1 cellular context compared by ENCODE assay signal in the genomic region with DNA sequence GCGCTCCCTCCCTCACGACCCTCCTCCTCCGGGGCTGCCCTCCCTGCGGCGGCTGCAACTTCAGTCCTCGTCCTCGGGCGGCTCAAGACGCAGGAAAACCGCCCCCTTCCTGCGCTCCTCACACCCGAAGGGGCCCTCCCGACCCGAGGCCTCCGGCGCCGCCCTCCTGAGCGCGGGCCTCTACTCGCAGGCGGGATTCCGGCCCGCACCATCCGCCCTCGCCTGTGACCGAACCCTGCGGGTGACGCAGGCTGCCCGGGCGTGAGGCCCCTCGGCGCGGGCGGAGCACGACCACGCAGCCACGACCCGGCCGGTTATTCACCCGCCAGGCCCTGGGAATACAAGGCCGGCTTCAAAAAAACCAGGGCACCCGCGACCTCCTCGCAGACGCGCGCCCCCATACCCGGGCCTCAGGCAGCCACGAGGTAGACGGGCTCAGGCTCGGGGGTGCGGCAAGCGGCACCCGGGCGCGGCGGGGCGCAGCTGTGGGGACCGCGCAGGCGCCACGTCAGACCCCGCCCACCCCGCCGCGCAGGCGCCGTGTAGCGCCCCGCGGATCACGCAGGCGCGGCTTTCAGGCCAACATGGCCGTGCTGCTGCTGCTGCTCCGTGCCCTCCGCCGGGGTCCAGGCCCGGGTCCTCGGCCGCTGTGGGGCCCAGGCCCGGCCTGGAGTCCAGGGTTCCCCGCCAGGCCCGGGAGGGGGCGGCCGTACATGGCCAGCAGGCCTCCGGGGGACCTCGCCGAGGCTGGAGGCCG.
TF ChIP-seq lines count a peak whose summit lies in the region.

A gene (plus strand): TSS at position 570 of the 757 bp plus-strand sequence. CDS start 15 bp downstream, at position 585.

TF ChIP-seq in HEK293, 187 proteins besides CTCF, POLR2A, EP300 and RAD21 (continued from another document and continues in another):
- TF ChIP-seq, protein P1, sequence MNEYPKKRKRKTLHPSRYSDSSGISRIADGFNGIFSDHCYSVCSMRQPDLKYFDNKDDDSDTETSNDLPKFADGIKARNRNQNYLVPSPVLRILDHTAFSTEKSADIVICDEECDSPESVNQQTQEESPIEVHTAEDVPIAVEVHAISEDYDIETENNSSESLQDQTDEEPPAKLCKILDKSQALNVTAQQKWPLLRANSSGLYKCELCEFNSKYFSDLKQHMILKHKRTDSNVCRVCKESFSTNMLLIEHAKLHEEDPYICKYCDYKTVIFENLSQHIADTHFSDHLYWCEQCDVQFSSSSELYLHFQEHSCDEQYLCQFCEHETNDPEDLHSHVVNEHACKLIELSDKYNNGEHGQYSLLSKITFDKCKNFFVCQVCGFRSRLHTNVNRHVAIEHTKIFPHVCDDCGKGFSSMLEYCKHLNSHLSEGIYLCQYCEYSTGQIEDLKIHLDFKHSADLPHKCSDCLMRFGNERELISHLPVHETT (tag by site-specific recombination; IDR thresholded peaks at IDR 0.05), result no peak
- TF ChIP-seq ZNF175 (tag by site-specific recombination; IDR thresholded peaks at IDR 0.05) (no peak), ZNF16 (tag by site-specific recombination; IDR thresholded peaks at IDR 0.05; ENCODE audit: low read depth) (no peak), ZNF560 (tag by site-specific recombination; IDR thresholded peaks at IDR 0.05; ENCODE audit: borderline replicate concordance) (no peak), MZF1 (tag by site-specific recombination; IDR thresholded peaks at IDR 0.05; ENCODE audit: borderline replicate concordance) (no peak), MYNN (tag by site-specific recombination; IDR thresholded peaks at IDR 0.05; ENCODE audit: borderline replicate concordance) (no peak), ZNF324 (tag by site-specific recombination; IDR thresholded peaks at IDR 0.05) (no peak), ZBTB21 (tag by site-specific recombination; IDR thresholded peaks at IDR 0.05) (no peak), ZNF19 (tag by site-specific recombination; IDR thresholded peaks at IDR 0.05; ENCODE audit: low read depth) (no peak), ZNF600 (tag by site-specific recombination; IDR thresholded peaks at IDR 0.05) (peak; percentile 30; the same call in 1 of the 2 replicates), ZNF394 (tag by site-specific recombination; IDR thresholded peaks at IDR 0.05; ENCODE audit: borderline replicate concordance) (no peak), KLF1 (tag by site-specific recombination; IDR thresholded peaks at IDR 0.05) (peak; percentile 90), ZNF843 (tag by site-specific recombination; IDR thresholded peaks at IDR 0.05) (peak; percentile 54; the same call in 1 of the 2 replicates), SP7 (tag by site-specific recombination; IDR thresholded peaks at IDR 0.05) (peak; percentile 42; the same call in 1 of the 2 replicates), ZNF391 (tag by site-specific recombination; IDR thresholded peaks at IDR 0.05; ENCODE audit: borderline replicate concordance, low read depth) (peak; percentile 69; the same call in 1 of the 2 replicates), ZNF24 (tag by site-specific recombination; IDR thresholded peaks at IDR 0.05) (no peak), ZNF155 (tag by site-specific recombination; IDR thresholded peaks at IDR 0.05) (no peak), ZNF335 (tag by site-specific recombination; conservative IDR thresholded peaks at IDR 0.05) (peak; percentile 88), ZNF747 (tag by site-specific recombination; IDR thresholded peaks at IDR 0.05) (no peak), SP2 (tag by site-specific recombination; IDR thresholded peaks at IDR 0.05) (peak; percentile 84), ZNF223 (tag by site-specific recombination; IDR thresholded peaks at IDR 0.05) (no peak), ZNF404 (tag by site-specific recombination; IDR thresholded peaks at IDR 0.05) (no peak), ZNF302 (tag by site-specific recombination; IDR thresholded peaks at IDR 0.05; ENCODE audit: low read depth) (no peak), ZNF777 (tag by site-specific recombination; IDR thresholded peaks at IDR 0.05; ENCODE audit: borderline replicate concordance) (no peak), ZNF585B (tag by site-specific recombination; IDR thresholded peaks at IDR 0.05) (no peak)
- TF ChIP-seq, protein P2, sequence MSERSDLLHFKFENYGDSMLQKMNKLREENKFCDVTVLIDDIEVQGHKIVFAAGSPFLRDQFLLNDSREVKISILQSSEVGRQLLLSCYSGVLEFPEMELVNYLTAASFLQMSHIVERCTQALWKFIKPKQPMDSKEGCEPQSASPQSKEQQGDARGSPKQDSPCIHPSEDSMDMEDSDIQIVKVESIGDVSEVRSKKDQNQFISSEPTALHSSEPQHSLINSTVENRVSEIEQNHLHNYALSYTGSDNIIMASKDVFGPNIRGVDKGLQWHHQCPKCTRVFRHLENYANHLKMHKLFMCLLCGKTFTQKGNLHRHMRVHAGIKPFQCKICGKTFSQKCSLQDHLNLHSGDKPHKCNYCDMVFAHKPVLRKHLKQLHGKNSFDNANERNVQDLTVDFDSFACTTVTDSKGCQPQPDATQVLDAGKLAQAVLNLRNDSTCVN (tag by site-specific recombination; optimal IDR thresholded peaks at IDR 0.05), result peak; percentile 90
- TF ChIP-seq, protein P3, sequence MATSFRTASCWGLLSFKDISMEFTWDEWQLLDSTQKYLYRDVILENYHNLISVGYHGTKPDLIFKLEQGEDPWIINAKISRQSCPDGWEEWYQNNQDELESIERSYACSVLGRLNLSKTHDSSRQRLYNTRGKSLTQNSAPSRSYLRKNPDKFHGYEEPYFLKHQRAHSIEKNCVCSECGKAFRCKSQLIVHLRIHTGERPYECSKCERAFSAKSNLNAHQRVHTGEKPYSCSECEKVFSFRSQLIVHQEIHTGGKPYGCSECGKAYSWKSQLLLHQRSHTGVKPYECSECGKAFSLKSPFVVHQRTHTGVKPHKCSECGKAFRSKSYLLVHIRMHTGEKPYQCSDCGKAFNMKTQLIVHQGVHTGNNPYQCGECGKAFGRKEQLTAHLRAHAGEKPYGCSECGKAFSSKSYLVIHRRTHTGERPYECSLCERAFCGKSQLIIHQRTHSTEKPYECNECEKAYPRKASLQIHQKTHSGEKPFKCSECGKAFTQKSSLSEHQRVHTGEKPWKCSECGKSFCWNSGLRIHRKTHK (tag by site-specific recombination; IDR thresholded peaks at IDR 0.05), result no peak
- TF ChIP-seq, protein P4, sequence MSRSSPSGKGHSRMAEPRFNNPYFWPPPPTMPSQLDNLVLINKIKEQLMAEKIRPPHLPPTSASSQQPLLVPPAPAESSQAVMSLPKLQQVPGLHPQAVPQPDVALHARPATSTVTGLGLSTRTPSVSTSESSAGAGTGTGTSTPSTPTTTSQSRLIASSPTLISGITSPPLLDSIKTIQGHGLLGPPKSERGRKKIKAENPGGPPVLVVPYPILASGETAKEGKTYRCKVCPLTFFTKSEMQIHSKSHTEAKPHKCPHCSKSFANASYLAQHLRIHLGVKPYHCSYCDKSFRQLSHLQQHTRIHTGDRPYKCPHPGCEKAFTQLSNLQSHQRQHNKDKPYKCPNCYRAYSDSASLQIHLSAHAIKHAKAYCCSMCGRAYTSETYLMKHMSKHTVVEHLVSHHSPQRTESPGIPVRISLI (tag by site-specific recombination; IDR thresholded peaks at IDR 0.05), result no peak
- TF ChIP-seq, protein P5, sequence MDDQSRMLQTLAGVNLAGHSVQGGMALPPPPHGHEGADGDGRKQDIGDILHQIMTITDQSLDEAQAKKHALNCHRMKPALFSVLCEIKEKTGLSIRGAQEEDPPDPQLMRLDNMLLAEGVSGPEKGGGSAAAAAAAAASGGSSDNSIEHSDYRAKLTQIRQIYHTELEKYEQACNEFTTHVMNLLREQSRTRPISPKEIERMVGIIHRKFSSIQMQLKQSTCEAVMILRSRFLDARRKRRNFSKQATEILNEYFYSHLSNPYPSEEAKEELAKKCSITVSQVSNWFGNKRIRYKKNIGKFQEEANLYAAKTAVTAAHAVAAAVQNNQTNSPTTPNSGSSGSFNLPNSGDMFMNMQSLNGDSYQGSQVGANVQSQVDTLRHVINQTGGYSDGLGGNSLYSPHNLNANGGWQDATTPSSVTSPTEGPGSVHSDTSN (CRISPR knock-in tag; IDR thresholded peaks at IDR 0.05), result peak; percentile 69; the same call in 1 of the 2 replicates
- TF ChIP-seq, protein P6, sequence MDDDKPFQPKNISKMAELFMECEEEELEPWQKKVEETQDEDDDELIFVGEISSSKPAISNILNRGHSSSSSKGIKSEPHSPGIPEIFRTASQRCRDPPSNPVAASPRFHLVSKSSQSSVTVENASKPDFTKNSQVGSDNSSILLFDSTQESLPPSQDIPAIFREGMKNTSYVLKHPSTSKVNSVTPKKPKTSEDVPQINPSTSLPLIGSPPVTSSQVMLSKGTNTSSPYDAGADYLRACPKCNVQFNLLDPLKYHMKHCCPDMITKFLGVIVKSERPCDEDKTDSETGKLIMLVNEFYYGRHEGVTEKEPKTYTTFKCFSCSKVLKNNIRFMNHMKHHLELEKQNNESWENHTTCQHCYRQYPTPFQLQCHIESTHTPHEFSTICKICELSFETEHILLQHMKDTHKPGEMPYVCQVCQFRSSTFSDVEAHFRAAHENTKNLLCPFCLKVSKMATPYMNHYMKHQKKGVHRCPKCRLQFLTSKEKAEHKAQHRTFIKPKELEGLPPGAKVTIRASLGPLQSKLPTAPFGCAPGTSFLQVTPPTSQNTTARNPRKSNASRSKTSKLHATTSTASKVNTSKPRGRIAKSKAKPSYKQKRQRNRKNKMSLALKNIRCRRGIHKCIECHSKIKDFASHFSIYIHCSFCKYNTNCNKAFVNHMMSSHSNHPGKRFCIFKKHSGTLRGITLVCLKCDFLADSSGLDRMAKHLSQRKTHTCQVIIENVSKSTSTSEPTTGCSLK (tag by site-specific recombination; IDR thresholded peaks at IDR 0.05), result no peak
- TF ChIP-seq, protein P7, sequence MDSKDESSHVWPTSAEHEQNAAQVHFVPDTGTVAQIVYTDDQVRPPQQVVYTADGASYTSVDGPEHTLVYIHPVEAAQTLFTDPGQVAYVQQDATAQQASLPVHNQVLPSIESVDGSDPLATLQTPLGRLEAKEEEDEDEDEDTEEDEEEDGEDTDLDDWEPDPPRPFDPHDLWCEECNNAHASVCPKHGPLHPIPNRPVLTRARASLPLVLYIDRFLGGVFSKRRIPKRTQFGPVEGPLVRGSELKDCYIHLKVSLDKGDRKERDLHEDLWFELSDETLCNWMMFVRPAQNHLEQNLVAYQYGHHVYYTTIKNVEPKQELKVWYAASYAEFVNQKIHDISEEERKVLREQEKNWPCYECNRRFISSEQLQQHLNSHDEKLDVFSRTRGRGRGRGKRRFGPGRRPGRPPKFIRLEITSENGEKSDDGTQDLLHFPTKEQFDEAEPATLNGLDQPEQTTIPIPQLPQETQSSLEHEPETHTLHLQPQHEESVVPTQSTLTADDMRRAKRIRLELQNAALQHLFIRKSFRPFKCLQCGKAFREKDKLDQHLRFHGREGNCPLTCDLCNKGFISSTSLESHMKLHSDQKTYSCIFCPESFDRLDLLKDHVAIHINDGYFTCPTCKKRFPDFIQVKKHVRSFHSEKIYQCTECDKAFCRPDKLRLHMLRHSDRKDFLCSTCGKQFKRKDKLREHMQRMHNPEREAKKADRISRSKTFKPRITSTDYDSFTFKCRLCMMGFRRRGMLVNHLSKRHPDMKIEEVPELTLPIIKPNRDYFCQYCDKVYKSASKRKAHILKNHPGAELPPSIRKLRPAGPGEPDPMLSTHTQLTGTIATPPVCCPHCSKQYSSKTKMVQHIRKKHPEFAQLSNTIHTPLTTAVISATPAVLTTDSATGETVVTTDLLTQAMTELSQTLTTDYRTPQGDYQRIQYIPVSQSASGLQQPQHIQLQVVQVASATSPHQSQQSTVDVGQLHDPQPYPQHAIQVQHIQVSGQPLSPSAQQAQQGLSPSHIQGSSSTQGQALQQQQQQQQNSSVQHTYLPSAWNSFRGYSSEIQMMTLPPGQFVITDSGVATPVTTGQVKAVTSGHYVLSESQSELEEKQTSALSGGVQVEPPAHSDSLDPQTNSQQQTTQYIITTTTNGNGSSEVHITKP (tag by site-specific recombination; IDR thresholded peaks at IDR 0.05), result peak; percentile 72
- TF ChIP-seq, protein P8, sequence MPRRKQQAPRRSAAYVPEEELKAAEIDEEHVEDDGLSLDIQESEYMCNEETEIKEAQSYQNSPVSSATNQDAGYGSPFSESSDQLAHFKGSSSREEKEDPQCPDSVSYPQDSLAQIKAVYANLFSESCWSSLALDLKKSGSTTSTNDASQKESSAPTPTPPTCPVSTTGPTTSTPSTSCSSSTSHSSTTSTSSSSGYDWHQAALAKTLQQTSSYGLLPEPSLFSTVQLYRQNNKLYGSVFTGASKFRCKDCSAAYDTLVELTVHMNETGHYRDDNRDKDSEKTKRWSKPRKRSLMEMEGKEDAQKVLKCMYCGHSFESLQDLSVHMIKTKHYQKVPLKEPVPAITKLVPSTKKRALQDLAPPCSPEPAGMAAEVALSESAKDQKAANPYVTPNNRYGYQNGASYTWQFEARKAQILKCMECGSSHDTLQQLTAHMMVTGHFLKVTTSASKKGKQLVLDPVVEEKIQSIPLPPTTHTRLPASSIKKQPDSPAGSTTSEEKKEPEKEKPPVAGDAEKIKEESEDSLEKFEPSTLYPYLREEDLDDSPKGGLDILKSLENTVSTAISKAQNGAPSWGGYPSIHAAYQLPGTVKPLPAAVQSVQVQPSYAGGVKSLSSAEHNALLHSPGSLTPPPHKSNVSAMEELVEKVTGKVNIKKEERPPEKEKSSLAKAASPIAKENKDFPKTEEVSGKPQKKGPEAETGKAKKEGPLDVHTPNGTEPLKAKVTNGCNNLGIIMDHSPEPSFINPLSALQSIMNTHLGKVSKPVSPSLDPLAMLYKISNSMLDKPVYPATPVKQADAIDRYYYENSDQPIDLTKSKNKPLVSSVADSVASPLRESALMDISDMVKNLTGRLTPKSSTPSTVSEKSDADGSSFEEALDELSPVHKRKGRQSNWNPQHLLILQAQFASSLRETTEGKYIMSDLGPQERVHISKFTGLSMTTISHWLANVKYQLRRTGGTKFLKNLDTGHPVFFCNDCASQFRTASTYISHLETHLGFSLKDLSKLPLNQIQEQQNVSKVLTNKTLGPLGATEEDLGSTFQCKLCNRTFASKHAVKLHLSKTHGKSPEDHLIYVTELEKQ (tag by site-specific recombination; IDR thresholded peaks at IDR 0.05; ENCODE audit: borderline replicate concordance), result no peak
- TF ChIP-seq, protein P9, sequence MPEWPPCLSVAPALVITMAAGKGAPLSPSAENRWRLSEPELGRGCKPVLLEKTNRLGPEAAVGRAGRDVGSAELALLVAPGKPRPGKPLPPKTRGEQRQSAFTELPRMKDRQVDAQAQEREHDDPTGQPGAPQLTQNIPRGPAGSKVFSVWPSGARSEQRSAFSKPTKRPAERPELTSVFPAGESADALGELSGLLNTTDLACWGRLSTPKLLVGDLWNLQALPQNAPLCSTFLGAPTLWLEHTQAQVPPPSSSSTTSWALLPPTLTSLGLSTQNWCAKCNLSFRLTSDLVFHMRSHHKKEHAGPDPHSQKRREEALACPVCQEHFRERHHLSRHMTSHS (tag by site-specific recombination; IDR thresholded peaks at IDR 0.05), result no peak
- TF ChIP-seq, protein P10, sequence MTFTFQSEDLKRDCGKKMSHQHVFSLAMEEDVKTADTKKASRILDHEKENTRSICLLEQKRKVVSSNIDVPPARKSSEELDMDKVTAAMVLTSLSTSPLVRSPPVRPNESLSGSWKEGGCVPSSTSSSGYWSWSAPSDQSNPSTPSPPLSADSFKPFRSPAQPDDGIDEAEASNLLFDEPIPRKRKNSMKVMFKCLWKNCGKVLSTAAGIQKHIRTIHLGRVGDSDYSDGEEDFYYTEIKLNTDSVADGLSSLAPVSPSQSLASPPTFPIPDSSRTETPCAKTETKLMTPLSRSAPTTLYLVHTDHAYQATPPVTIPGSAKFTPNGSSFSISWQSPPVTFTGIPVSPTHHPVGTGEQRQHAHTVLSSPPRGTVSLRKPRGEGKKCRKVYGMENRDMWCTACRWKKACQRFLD (tag by site-specific recombination; IDR thresholded peaks at IDR 0.05), result no peak
